Comparison of ENCODE assay signal across 24 cellular contexts in genomic region chr6:161128230-161128629, GRCh38.
A peak's percentile ranks its signal among the peaks of the same experiment; 100 is the strongest.
DNase-seq lines count a peak whose midpoint lies in the region; ATAC-seq and TF ChIP-seq lines count a peak whose summit lies in the region.
"Had no signal": no experiment of that assay in that cellular context is flagged by ENCODE, and none has a peak within 500 bp of the region (broad histone marks: within the 10 kb centered on the region; RNA-seq: fewer than 3 reads in every experiment).

No MANE protein-coding gene starts in this region.

- peaks cover 19% of the 10 kb centered on the region for H3K9me3 Mint-ChIP-seq in T-helper 1 cell treated with Interleukin-12 subunit alpha and Interleukin-12 subunit beta and Interleukin-4 antibody, amounts not matched to agents 30 μg/mL and 1 μg/mL, for 36 hours
- peaks cover 17% of the 10 kb centered on the region for H3K9me3 Mint-ChIP-seq in HFFc6
- peaks cover 9% of the 10 kb centered on the region for H3K9me3 Mint-ChIP-seq in activated T-helper 17 cell treated with anti-CD3 and anti-CD28 coated beads, Interleukin-2, amount 50 U/mL, for 72 hours
- peaks cover 5 to 30% (median 20%) of the 10 kb centered on the region in 11 donors for H3K9me3 Mint-ChIP-seq in naive thymus-derived CD4-positive, alpha-beta T cell

- no peak for TF ChIP-seq CTCF in HFFc6 (IDR thresholded peaks at IDR 0.05)

- peaks cover 54% of the 10 kb centered on the region for H3K36me3 Mint-ChIP-seq in T-helper 1 cell treated with Interleukin-12 subunit alpha and Interleukin-12 subunit beta and Interleukin-4 antibody, amounts not matched to agents 30 μg/mL and 1 μg/mL, for 36 hours (ENCODE audit: low read depth)
- H3K36me3 Mint-ChIP-seq in HFFc6 (ENCODE audit: low read depth) = peaks cover 64% of the 10 kb centered on the region
- peaks cover 80% of the 10 kb centered on the region for H3K36me3 Mint-ChIP-seq in activated T-helper 17 cell treated with anti-CD3 and anti-CD28 coated beads, Interleukin-2, amount 50 U/mL, for 72 hours (ENCODE audit: low read depth)
- H3K36me3 Mint-ChIP-seq in naive thymus-derived CD4-positive, alpha-beta T cell = peaks cover 19 to 61% (median 44%) of the 10 kb centered on the region in 5 donors

- H3K4me3 Mint-ChIP-seq in T-helper 1 cell treated with Interleukin-12 subunit alpha and Interleukin-12 subunit beta and Interleukin-4 antibody, amounts not matched to agents 30 μg/mL and 1 μg/mL, for 36 hours = peak overlapping the region; percentile 5
- H3K4me3 Mint-ChIP-seq in HFFc6 = no peak overlapping the region
- H3K4me3 Mint-ChIP-seq in activated T-helper 17 cell treated with anti-CD3 and anti-CD28 coated beads, Interleukin-2, amount 50 U/mL, for 72 hours = peak overlapping the region; percentile 68
- peak overlapping the region in 1 of 10 donors; percentile 12 for H3K4me3 Mint-ChIP-seq in naive thymus-derived CD4-positive, alpha-beta T cell
- H3K4me3 Mint-ChIP-seq: B cell, memory B cell, naive B cell had no signal

- DNase-seq in T-helper 1 cell (no peak), HFFc6 (no peak), NCI-H1417 (lab: John Stamatoyannopoulos, UW) (no peak), NCI-H2227 (lab: John Stamatoyannopoulos, UW; ENCODE audit: unreplicated experiment) (no peak), NAMALWA (ENCODE audit: low spot score) (no peak)
- DNase-seq in naive thymus-derived CD4-positive, alpha-beta T cell = peak in 1 of 9 donors; percentile 5
- DNase-seq: 8988T, colonic mucosa, DND-41, KG1, left cardiac atrium, naive B cell, NCI-H1694, NCI-H748 treated with DMSO at 0.1 percent for 48 hours, OCI-M1, right cardiac atrium, SHP77, upper lobe of left lung had no signal

- H3K36me3 ChIP-seq in naive thymus-derived CD4-positive, alpha-beta T cell (ENCODE audit: control insufficient read depth in 2 of 3, insufficient read depth in 3 of 3, low read length in 3 of 3) = peaks cover 0 to 10% (median 2%) of the 10 kb centered on the region in 3 experiments
- H3K36me3 ChIP-seq: breast epithelium, colonic mucosa had no signal

- H3K9me3 ChIP-seq in naive thymus-derived CD4-positive, alpha-beta T cell (ENCODE audit: control insufficient read depth in 2 of 3, low read length in 3 of 3) = peaks cover 0 to 7% (median 0%) of the 10 kb centered on the region in 3 experiments
- H3K9me3 ChIP-seq: colonic mucosa had no signal

- CTCF ChIA-PET in naive thymus-derived CD4-positive, alpha-beta T cell (lab: Charles Lee) = interaction anchor here (0.6 kb wide), 1 partner anchor 35 kb away, joined by 3 read pairs; no protein-coding TSS in a partner anchor

- peak; percentile 70 for ATAC-seq in activated T-helper 17 cell treated with anti-CD3 and anti-CD28 coated beads, Interleukin-2, amount 50 U/mL, for 72 hours (replicated peaks)
- peak; percentile 46 for ATAC-seq in naive thymus-derived CD4-positive, alpha-beta T cell
- ATAC-seq: HCT116, left cardiac atrium, right cardiac atrium had no signal

- H3K4me3 ChIP-seq in naive thymus-derived CD4-positive, alpha-beta T cell (ENCODE audit: low read length) = no peak overlapping the region
- H3K4me3 ChIP-seq: breast epithelium, colonic mucosa, upper lobe of left lung had no signal

- H3K27ac Mint-ChIP-seq in T-helper 1 cell treated with Interleukin-12 subunit alpha and Interleukin-12 subunit beta and Interleukin-4 antibody, amounts not matched to agents 30 μg/mL and 1 μg/mL, for 36 hours = no peak overlapping the region
- H3K27ac Mint-ChIP-seq in HFFc6 = peak overlapping the region; percentile 77
- H3K27ac Mint-ChIP-seq in activated T-helper 17 cell treated with anti-CD3 and anti-CD28 coated beads, Interleukin-2, amount 50 U/mL, for 72 hours = peak overlapping the region; percentile 95
- H3K27ac Mint-ChIP-seq in naive thymus-derived CD4-positive, alpha-beta T cell = peak overlapping the region in 6 of 9 donors; percentile 1 to 65 (median 40)
- H3K27ac Mint-ChIP-seq: B cell, memory B cell had no signal

- no peaks in the 10 kb centered on the region for H3K27me3 ChIP-seq in naive thymus-derived CD4-positive, alpha-beta T cell (ENCODE audit: control insufficient read depth in 2 of 2, insufficient read depth in 2 of 2, low read length in 2 of 2)
- H3K27me3 ChIP-seq: breast epithelium, colonic mucosa, upper lobe of left lung had no signal

- intact Hi-C loops in naive thymus-derived CD4-positive, alpha-beta T cell (cut with micrococcal nuclease) = loop anchor here in 1 of 2 donors (2.0 kb wide), 1 partner anchor 17 kb away; no protein-coding TSS in a partner anchor

- no peaks in the 10 kb centered on the region for H3K27me3 Mint-ChIP-seq in T-helper 1 cell treated with Interleukin-12 subunit alpha and Interleukin-12 subunit beta and Interleukin-4 antibody, amounts not matched to agents 30 μg/mL and 1 μg/mL, for 36 hours (ENCODE audit: low read depth)
- no peaks in the 10 kb centered on the region for H3K27me3 Mint-ChIP-seq in HFFc6 (ENCODE audit: insufficient read depth)
- no peaks in the 10 kb centered on the region for H3K27me3 Mint-ChIP-seq in activated T-helper 17 cell treated with anti-CD3 and anti-CD28 coated beads, Interleukin-2, amount 50 U/mL, for 72 hours
- no peaks in the 10 kb centered on the region for H3K27me3 Mint-ChIP-seq in naive thymus-derived CD4-positive, alpha-beta T cell
- H3K27me3 Mint-ChIP-seq: B cell, memory B cell, naive B cell had no signal

- peaks cover 14% of the 10 kb centered on the region for H3K4me1 Mint-ChIP-seq in T-helper 1 cell treated with Interleukin-12 subunit alpha and Interleukin-12 subunit beta and Interleukin-4 antibody, amounts not matched to agents 30 μg/mL and 1 μg/mL, for 36 hours (ENCODE audit: low read depth)
- peaks cover 21% of the 10 kb centered on the region for H3K4me1 Mint-ChIP-seq in HFFc6 (ENCODE audit: low read depth)
- H3K4me1 Mint-ChIP-seq in activated T-helper 17 cell treated with anti-CD3 and anti-CD28 coated beads, Interleukin-2, amount 50 U/mL, for 72 hours = peaks cover 36% of the 10 kb centered on the region
- peaks cover 9 to 33% (median 19%) of the 10 kb centered on the region in 7 donors for H3K4me1 Mint-ChIP-seq in naive thymus-derived CD4-positive, alpha-beta T cell
- H3K4me1 Mint-ChIP-seq: B cell, memory B cell, naive B cell had no signal

- POLR2A ChIA-PET in naive thymus-derived CD4-positive, alpha-beta T cell (lab: Charles Lee) = no interaction called here

- no peaks in the 10 kb centered on the region for H3K4me1 ChIP-seq in naive thymus-derived CD4-positive, alpha-beta T cell (ENCODE audit: control insufficient read depth in 2 of 2, insufficient read depth in 2 of 2, low read length in 2 of 2)
- H3K4me1 ChIP-seq: breast epithelium, colonic mucosa, upper lobe of left lung had no signal

- H3K27ac ChIP-seq in naive thymus-derived CD4-positive, alpha-beta T cell (ENCODE audit: low read depth, low read length) = no peak overlapping the region
- H3K27ac ChIP-seq: breast epithelium, colonic mucosa, upper lobe of left lung had no signal
